Comparison of ENCODE assay signal across 23 cellular contexts in the genomic region with DNA sequence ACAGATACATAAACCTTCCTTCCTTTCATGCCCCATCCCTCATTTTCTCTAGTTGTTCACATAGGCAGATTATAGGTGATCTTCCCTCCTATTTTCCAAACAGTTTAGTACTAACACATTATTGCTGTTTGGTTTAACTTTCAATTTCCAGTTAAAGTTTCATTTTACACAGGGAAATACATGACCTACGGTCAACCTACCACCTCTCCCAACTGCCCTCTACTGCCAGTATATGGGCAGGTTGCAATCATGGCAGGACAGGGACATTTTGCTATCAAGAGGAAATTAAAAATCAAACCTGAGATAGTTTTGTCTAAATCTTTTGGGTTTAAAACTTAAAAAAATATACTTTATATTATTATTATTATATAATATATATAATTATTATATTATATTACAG.
"Had no signal": no experiment of that assay in that cellular context is flagged by ENCODE, and none has a peak within 500 bp of the region (broad histone marks: within the 10 kb centered on the region; RNA-seq: fewer than 3 reads in every experiment).

No MANE protein-coding gene starts in this region.

- H3K9me3 Mint-ChIP-seq: naive B cell, neural crest cell, type B pancreatic cell had no signal

- H3K4me3 Mint-ChIP-seq: naive B cell, neural crest cell, type B pancreatic cell had no signal

- ATAC-seq: gastrocnemius medialis, heart right ventricle, left ventricle myocardium superior had no signal

- H3K27ac Mint-ChIP-seq: naive B cell, type B pancreatic cell had no signal

- H3K4me3 ChIP-seq: esophagus muscularis mucosa, gastrocnemius medialis, heart right ventricle, lung, right atrium auricular region, sigmoid colon, skin epidermis, stomach, thyroid gland had no signal

- H3K4me1 Mint-ChIP-seq: naive B cell, neural crest cell had no signal

- H3K27me3 Mint-ChIP-seq: naive B cell, type B pancreatic cell had no signal

- DNase-seq: effector memory CD4-positive, alpha-beta T cell; gastrocnemius medialis; heart right ventricle; hypothalamus; islet precursor cell; left ventricle myocardium superior; mesenchymal stem cell; midbrain; naive B cell; posterior cingulate gyrus; sigmoid colon; stimulated activated CD4-positive, alpha-beta T cell treated with anti-CD3 and anti-CD28 coated beads, Interleukin-2, amount 100 ng/mL, for 24 hours; stimulated activated CD4-positive, alpha-beta T cell treated with anti-CD3 and anti-CD28 coated beads, Interleukin-4, amount 100 ng/mL, for 4 hours; stimulated activated naive CD4-positive, alpha-beta T cell; stomach; substantia nigra; thyroid gland had no signal
